ENCODE assay signal across 8 cellular contexts in the genomic region with DNA sequence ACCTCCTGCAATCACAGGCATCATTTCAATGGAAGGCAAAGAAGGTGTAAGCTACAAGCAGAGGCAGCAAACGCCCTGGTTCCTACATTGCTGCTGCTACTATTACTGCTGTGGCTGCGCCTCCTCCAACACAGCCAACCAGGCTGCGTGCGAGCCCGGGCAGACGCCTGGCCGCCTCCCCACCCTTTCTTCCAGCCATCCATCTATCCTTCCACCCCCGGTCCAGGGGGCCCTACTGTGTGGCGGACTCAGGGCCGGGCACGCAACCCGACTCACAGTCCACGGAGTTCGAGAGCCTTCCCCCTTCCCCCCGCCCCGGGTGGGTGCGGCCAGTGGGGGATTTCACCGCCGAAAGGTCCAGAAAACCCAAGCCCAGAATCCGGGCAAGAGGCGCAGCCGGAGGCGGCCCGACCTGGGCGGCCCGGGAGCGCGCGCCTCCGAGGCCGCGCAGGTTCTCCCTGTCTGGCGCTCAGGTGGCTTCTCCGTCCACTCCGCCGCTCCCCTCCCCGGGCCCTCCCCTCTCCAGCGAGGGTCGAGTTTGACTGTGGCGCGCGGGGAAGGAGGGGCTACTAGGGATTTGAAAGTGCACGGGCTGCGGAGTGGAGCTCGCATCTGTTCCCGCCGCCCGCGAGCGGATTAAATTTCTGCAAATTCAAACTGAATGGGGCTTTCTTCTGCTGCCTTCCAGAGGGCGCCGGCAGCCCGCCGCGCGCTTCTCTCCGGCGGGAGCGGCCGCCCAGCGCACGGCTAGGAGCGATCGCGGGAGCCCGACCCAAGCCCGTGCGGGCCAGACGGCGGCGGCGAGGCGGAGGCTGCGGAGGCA. TPM values are rescaled to one million over a fixed set of nuclear protein-coding genes. Genes with fewer than 3 reads are reported as not detected.
A peak's percentile ranks its signal among the peaks of the same experiment; 100 is the strongest.
DNase-seq lines count a peak whose midpoint lies in the region; ATAC-seq and TF ChIP-seq lines count a peak whose summit lies in the region.

A gene (plus strand): TSS at position 569 of the 823 bp plus-strand sequence. CDS start 655 bp downstream, outside the sequence.

- POLR2A ChIA-PET in CD4-positive, alpha-beta memory T cell (lab: Charles Lee; ENCODE audit: partially characterized antibody) = no interaction called here

- peaks cover 4 to 23% (median 10%) of the 10 kb centered on the region in 4 donors for H3K4me1 Mint-ChIP-seq in CD4-positive, alpha-beta memory T cell

- no peaks in the 10 kb centered on the region for H3K9me3 Mint-ChIP-seq in CD4-positive, alpha-beta memory T cell

- peak within 1 kb of the TSS; percentile 18 for H2AFZ ChIP-seq in mesenchymal stem cell (ENCODE audit: low read depth, low read length)

- no peak within 1 kb of the TSS for H2BK120ac ChIP-seq in mesenchymal stem cell (ENCODE audit: low read depth, low read length)

- H3K9ac ChIP-seq in HUES64 (ENCODE audit: low read depth, low read length) (peak within 1 kb of the TSS; percentile 65), mesenchymal stem cell (ENCODE audit: low read length) (peak within 1 kb of the TSS; percentile 67)

- H3K23ac ChIP-seq in mesenchymal stem cell (ENCODE audit: low read length in 2 of 2) = peak within 1 kb of the TSS in 1 of 2 experiments; percentile 10

- peaks cover 15% of the 10 kb centered on the region for H3K27me3 ChIP-seq in CD4-positive, alpha-beta memory T cell (ENCODE audit: insufficient read depth, low read length)
- peaks cover 24% of the 10 kb centered on the region for H3K27me3 ChIP-seq in HUES64 (ENCODE audit: insufficient read depth, low read length)
- H3K27me3 ChIP-seq in RWPE2 (ENCODE audit: insufficient read depth, poor library complexity, severe bottlenecking) = peaks cover 78% of the 10 kb centered on the region
- H3K27me3 ChIP-seq in mesenchymal stem cell (ENCODE audit: control insufficient read depth in 1 of 2, insufficient read depth in 1 of 2, low read length in 2 of 2) = peaks cover 40 to 55% of the 10 kb centered on the region in 2 experiments
- H3K27me3 ChIP-seq in thyroid gland = no peaks in the 10 kb centered on the region

- H3K9me3 ChIP-seq in CD4-positive, alpha-beta memory T cell (ENCODE audit: control insufficient read depth in 1 of 2, low read length in 2 of 2) = no peaks in the 10 kb centered on the region
- H3K9me3 ChIP-seq in HUES64 (ENCODE audit: insufficient read depth, low read depth, low read length) (no peaks in the 10 kb centered on the region), RWPE2 (ENCODE audit: severe bottlenecking) (no peaks in the 10 kb centered on the region), mesenchymal stem cell (ENCODE audit: control insufficient read depth, low read length) (no peaks in the 10 kb centered on the region), thyroid gland (no peaks in the 10 kb centered on the region)

- peak within 1 kb of the TSS in 1 of 2 experiments; percentile 1 for H3K14ac ChIP-seq in mesenchymal stem cell (ENCODE audit: low read length in 2 of 2)

- TF ChIP-seq POLR2A in thyroid gland (IDR thresholded peaks at IDR 0.05) = no peak

- ATAC-seq in RWPE2 (ENCODE audit: low read depth) (peak; percentile 64), HG03175 (IDR thresholded peaks at IDR 0.05; ENCODE audit: unreplicated experiment) (no peak), GM18867 (IDR thresholded peaks at IDR 0.05; ENCODE audit: unreplicated experiment) (no peak)

- no peaks in the 10 kb centered on the region for H3K36me3 ChIP-seq in CD4-positive, alpha-beta memory T cell (ENCODE audit: insufficient read depth, low read length)
- H3K36me3 ChIP-seq in HUES64 (ENCODE audit: insufficient read depth, low read length) (no peaks in the 10 kb centered on the region), RWPE2 (ENCODE audit: low read depth) (no peaks in the 10 kb centered on the region), mesenchymal stem cell (ENCODE audit: control insufficient read depth in 1 of 2, insufficient read depth in 2 of 2, low read depth in 1 of 2, low read length in 2 of 2) (no peaks in the 10 kb centered on the region), thyroid gland (no peaks in the 10 kb centered on the region)

- peak within 1 kb of the TSS in 1 of 2 donors; percentile 38 for H3K4me3 ChIP-seq in CD4-positive, alpha-beta memory T cell (ENCODE audit: low read length in 2 of 2)
- H3K4me3 ChIP-seq in HUES64 (ENCODE audit: low read length) (peak within 1 kb of the TSS; percentile 60), RWPE2 (ENCODE audit: severe bottlenecking) (peak within 1 kb of the TSS; percentile 22), mesenchymal stem cell (ENCODE audit: insufficient read depth in 1 of 2, low read depth in 1 of 2, low read length in 2 of 2) (peak within 1 kb of the TSS; percentile 56 to 76), thyroid gland (replicated peaks in 1 of 3) (peak within 1 kb of the TSS in 2 of 3 donors; percentile 24 to 52)

- no peak for DNase-seq in CD4-positive, alpha-beta memory T cell
- DNase-seq in RWPE2 (ENCODE audit: low spot score) (no peak), ecto neural progenitor cell (ENCODE audit: low spot score) (peak; percentile 82), mesenchymal stem cell (peak; percentile 38), thyroid gland (peak; percentile 32 to 50)

- H3K4me2 ChIP-seq in mesenchymal stem cell (ENCODE audit: low read length, poor library complexity, severe bottlenecking) = peak within 1 kb of the TSS; percentile 98

- H3K18ac ChIP-seq in mesenchymal stem cell (ENCODE audit: low read depth in 1 of 2, low read length in 2 of 2) = peak within 1 kb of the TSS in 1 of 2 experiments; percentile 82

- TF ChIP-seq CTCF in RWPE2 (IDR thresholded peaks at IDR 0.05; ENCODE audit: poor library complexity, severe bottlenecking) (no peak), thyroid gland (IDR thresholded peaks at IDR 0.05) (peak in 1 of 6 experiments; percentile 4)

- no peaks in the 10 kb centered on the region for H3K79me1 ChIP-seq in mesenchymal stem cell (replicated peaks; ENCODE audit: low read length, poor library complexity, severe bottlenecking)

- H3K4ac ChIP-seq in mesenchymal stem cell (ENCODE audit: low read depth in 1 of 2, low read length in 2 of 2) = no peak within 1 kb of the TSS

- H3K36me3 Mint-ChIP-seq in CD4-positive, alpha-beta memory T cell = no peaks in the 10 kb centered on the region

- H2AK5ac ChIP-seq in mesenchymal stem cell (ENCODE audit: low read length, severe bottlenecking) = no peak within 1 kb of the TSS

- no peak within 1 kb of the TSS for H2BK15ac ChIP-seq in mesenchymal stem cell (ENCODE audit: low read depth, poor library complexity, severe bottlenecking)

- under 1% methylated on average over 74 of the region's 74 CpGs for WGBS in HUES64
- under 1% methylated on average over 55 of the region's 74 CpGs for WGBS in mesenchymal stem cell
- WGBS in thyroid gland, 2 donors = 2 to 5% methylated on average over 8 to 15 of the region's 74 CpGs

- no peak within 1 kb of the TSS for H2BK5ac ChIP-seq in mesenchymal stem cell (ENCODE audit: low read depth, low read length, poor library complexity, severe bottlenecking)

- no peak within 1 kb of the TSS for H4K91ac ChIP-seq in mesenchymal stem cell (ENCODE audit: low read length)

- H3K27me3 Mint-ChIP-seq in CD4-positive, alpha-beta memory T cell = peaks cover 37 to 48% of the 10 kb centered on the region in 2 donors

- H4K8ac ChIP-seq in mesenchymal stem cell (ENCODE audit: low read length) = peak within 1 kb of the TSS; percentile 36

- peak within 1 kb of the TSS in 1 of 2 experiments; percentile 54 for H2BK12ac ChIP-seq in mesenchymal stem cell (ENCODE audit: low read length in 2 of 2)

- H3K4me1 ChIP-seq in CD4-positive, alpha-beta memory T cell (ENCODE audit: insufficient read depth, low read length) = peaks cover 11% of the 10 kb centered on the region
- peaks cover 33% of the 10 kb centered on the region for H3K4me1 ChIP-seq in HUES64 (ENCODE audit: insufficient read depth, low read length)
- H3K4me1 ChIP-seq in RWPE2 (ENCODE audit: insufficient read depth, poor library complexity, severe bottlenecking) = no peaks in the 10 kb centered on the region
- peaks cover 17% of the 10 kb centered on the region for H3K4me1 ChIP-seq in mesenchymal stem cell (ENCODE audit: control insufficient read depth, insufficient read depth, low read depth, low read length)
- H3K4me1 ChIP-seq in thyroid gland = peaks cover 13 to 16% of the 10 kb centered on the region in 2 donors

- H3K27ac Mint-ChIP-seq in CD4-positive, alpha-beta memory T cell = no peak within 1 kb of the TSS

- H3K27ac ChIP-seq in CD4-positive, alpha-beta memory T cell (ENCODE audit: low read depth, low read length) = no peak within 1 kb of the TSS
- H3K27ac ChIP-seq in HUES64 (ENCODE audit: low read depth, low read length) = peak within 1 kb of the TSS; percentile 43
- H3K27ac ChIP-seq in RWPE2 (ENCODE audit: poor library complexity, severe bottlenecking) = no peak within 1 kb of the TSS
- no peak within 1 kb of the TSS for H3K27ac ChIP-seq in mesenchymal stem cell (ENCODE audit: low read length, poor library complexity, severe bottlenecking)
- H3K27ac ChIP-seq in thyroid gland = no peak within 1 kb of the TSS

- CTCF ChIA-PET in CD4-positive, alpha-beta memory T cell (lab: Charles Lee; ENCODE audit: partially characterized antibody) = no interaction called here

- H3K4me3 Mint-ChIP-seq in CD4-positive, alpha-beta memory T cell = peak within 1 kb of the TSS; percentile 69 to 85 (median 78)

- intact Hi-C loops in CD4-positive, alpha-beta memory T cell (cut with micrococcal nuclease) = no loop called here
- intact Hi-C loops in thyroid gland (cut with DNase I) = loop anchor here (10.0 kb wide), 1 partner anchor 88 kb away; no protein-coding TSS in a partner anchor

RNA-seq across cellular contexts. Expression of the gene that starts here (rescaled TPM):
- under 1 TPM; 0.26 to 0.44 TPM for total RNA-seq in CD4-positive, alpha-beta memory T cell
- under 1 TPM in 1 of 2 donors, not detected in 1; 0.07 TPM for polyA plus RNA-seq in CD4-positive, alpha-beta memory T cell
- 5.5 TPM for polyA plus RNA-seq in HUES64 (2013, experiment 1 of 2)
- polyA plus RNA-seq in HUES64 (2013, experiment 2 of 2) = 6.5 TPM
- polyA plus RNA-seq in mesenchymal stem cell (2013, experiment 1 of 2) = 0.46 TPM
- polyA plus RNA-seq in mesenchymal stem cell (2013, experiment 2 of 2) = 0.52 TPM
- total RNA-seq in thyroid gland = 1 to 10 TPM in 1 of 4 donors, under 1 TPM in 3; 0.22 to 1.2 (median 0.36) TPM

Comparison
In these comparisons a context has a peak if more than half of its experiments do, and no peak if none do; other contexts are left out.
1. DNase-seq: peak in ecto neural progenitor cell (single experiment), mesenchymal stem cell (single experiment) and thyroid gland (2 of 2); none in CD4-positive, alpha-beta memory T cell (0 of 5) and RWPE2 (single experiment).